7 cellular contexts compared by ENCODE assay signal in the genomic region with DNA sequence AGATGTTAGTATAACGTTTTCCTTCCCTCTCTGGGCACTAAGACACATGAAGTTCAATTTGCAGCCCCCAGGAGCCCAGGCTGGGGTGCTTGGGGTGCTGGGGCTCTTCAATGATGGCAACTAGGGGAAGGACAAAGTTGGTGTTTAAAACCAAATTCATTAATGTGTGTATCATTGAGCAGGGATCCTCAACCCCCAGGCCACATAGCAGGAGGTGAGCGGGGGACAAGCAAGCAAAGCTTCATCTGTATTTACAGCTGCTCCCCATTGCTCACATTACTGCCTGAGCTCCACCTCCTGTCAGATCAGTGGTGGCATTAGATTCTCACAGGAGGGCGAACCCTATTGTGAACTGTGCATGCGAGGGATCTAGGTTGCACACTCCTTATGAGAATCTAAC. TPM values are rescaled to one million over a fixed set of nuclear protein-coding genes. Genes with fewer than 3 reads are reported as not detected.
"Had no signal": no experiment of that assay in that cellular context is flagged by ENCODE, and none has a peak within 500 bp of the region (broad histone marks: within the 10 kb centered on the region; RNA-seq: fewer than 3 reads in every experiment).

No MANE protein-coding gene starts in this region.

RNA-seq across cellular contexts. Expression of a gene that starts 56.4 kb away (rescaled TPM):
- total RNA-seq: activated CD4-positive, alpha-beta memory T cell treated with anti-CD3 and anti-CD28 coated beads, Interleukin-2, amount 10 ng/mL, durations not matched to agents 7 days and 5 days; activated CD8-positive, alpha-beta memory T cell treated with anti-CD3 and anti-CD28 coated beads, Interleukin-2, amount 10 ng/mL, durations not matched to agents 7 days and 5 days; activated T-helper 2 cell treated with anti-CD3 and anti-CD28 coated beads, Interferon-gamma antibody, Interleukin-2, Interleukin-4, amounts not matched to agents 10 μg/mL and 5 μg/mL and 100 μg/mL, durations not matched to agents 14 hours and 24 hours and 36 hours; cardiac septum; T-helper 1 cell treated with Interleukin-12 subunit alpha and Interleukin-12 subunit beta and Interleukin-4 antibody, amounts not matched to agents 30 ng/mL and 1 ng/mL, for 36 hours; T-helper 17 cell; T-helper 2 cell treated with Interferon-gamma antibody and Interleukin-4, amounts not matched to agents 100 ng/mL and 5 ng/mL, for 36 hours had no signal
